In the genomic region with DNA sequence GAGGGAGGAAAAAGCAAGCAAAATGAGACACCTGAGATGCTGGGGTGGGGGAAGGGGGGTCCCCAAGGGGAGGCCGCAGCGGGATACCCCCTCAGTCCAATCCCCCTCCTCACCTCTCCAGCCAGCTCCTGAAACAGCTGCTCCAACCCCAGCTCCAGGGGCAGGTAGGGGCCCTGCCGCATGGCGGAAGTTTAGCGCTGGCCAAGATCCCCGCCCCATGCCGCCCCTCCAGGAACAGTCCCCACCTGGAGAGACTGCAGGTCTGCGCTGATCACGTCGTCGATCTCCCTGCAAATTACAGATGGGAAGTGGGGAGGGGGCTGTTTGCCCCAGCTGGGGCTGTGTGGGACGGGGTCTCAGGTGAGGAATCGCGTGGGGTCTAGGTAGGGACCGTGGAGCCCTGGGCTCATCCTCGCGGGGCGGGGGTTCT, we compare ENCODE assay signal across 9 cellular contexts. TPM values are rescaled to one million over a fixed set of nuclear protein-coding genes. Genes with fewer than 3 reads are reported as not detected.
DNase-seq lines count a peak whose midpoint lies in the region; ATAC-seq and TF ChIP-seq lines count a peak whose summit lies in the region.
"Had no signal": no experiment of that assay in that cellular context is flagged by ENCODE, and none has a peak within 500 bp of the region (broad histone marks: within the 10 kb centered on the region; RNA-seq: fewer than 3 reads in every experiment).

No MANE protein-coding gene starts in this region.

- H3K27me3 Mint-ChIP-seq in naive thymus-derived CD4-positive, alpha-beta T cell: peaks cover 0 to 10% (median 0%) of the 10 kb centered on the region in 5 donors

- no peak for TF ChIP-seq CTCF in coronary artery (IDR thresholded peaks at IDR 0.05)

- POLR2A ChIA-PET in naive thymus-derived CD4-positive, alpha-beta T cell (lab: Charles Lee): interaction anchor here (0.8 to 3.8 kb wide), 4 partner anchors 66 to 196 kb away, joined by 3 to 17 read pairs (median 4); partner anchors contain the start of genes MRPS12 and SARS2

- ATAC-seq in naive thymus-derived CD4-positive, alpha-beta T cell: peak; percentile 7
- ATAC-seq in GM19395 (IDR thresholded peaks at IDR 0.05; ENCODE audit: unreplicated experiment): no peak

- CTCF ChIA-PET in naive thymus-derived CD4-positive, alpha-beta T cell (lab: Charles Lee): interaction anchor here (2.3 kb wide), 1 partner anchor 195 kb away, joined by 6 read pairs; the partner anchor contains the start of genes MRPS12 and SARS2

- peaks cover 11 to 49% (median 29%) of the 10 kb centered on the region in 7 donors for H3K4me1 Mint-ChIP-seq in naive thymus-derived CD4-positive, alpha-beta T cell

- H3K4me3 Mint-ChIP-seq in naive thymus-derived CD4-positive, alpha-beta T cell: peak overlapping the region; percentile 64 to 85 (median 74)

- H3K27ac ChIP-seq in coronary artery: peak overlapping the region; percentile 43 to 79
- H3K27ac ChIP-seq in naive thymus-derived CD4-positive, alpha-beta T cell (ENCODE audit: low read depth, low read length): peak overlapping the region; percentile 14
- H3K27ac ChIP-seq: foreskin keratinocyte had no signal

- peak; percentile 36 for DNase-seq in GM19238 (ENCODE audit: insufficient read length, low spot score)
- DNase-seq in RPMI8226: peak; percentile 25
- peak; percentile 76 for DNase-seq in coronary artery (ENCODE audit: low spot score)
- peak in 7 of 9 donors; percentile 16 to 48 (median 38) for DNase-seq in naive thymus-derived CD4-positive, alpha-beta T cell
- DNase-seq in cerebellar cortex (ENCODE audit: low spot score): no peak
- DNase-seq in stimulated activated CD4-positive, alpha-beta T cell treated with anti-CD3 and anti-CD28 coated beads, Interleukin-4, amount 100 ng/mL, for 1 hour: no peak
- DNase-seq in NCI-H510A (lab: John Stamatoyannopoulos, UW): no peak

- no peaks in the 10 kb centered on the region for H3K27me3 ChIP-seq in naive thymus-derived CD4-positive, alpha-beta T cell (ENCODE audit: control insufficient read depth in 2 of 2, insufficient read depth in 2 of 2, low read length in 2 of 2)
- H3K27me3 ChIP-seq: foreskin keratinocyte had no signal

- peaks cover 15 to 27% of the 10 kb centered on the region in 2 donors for H3K4me1 ChIP-seq in naive thymus-derived CD4-positive, alpha-beta T cell (ENCODE audit: control insufficient read depth in 2 of 2, insufficient read depth in 2 of 2, low read length in 2 of 2)

- H3K4me3 ChIP-seq in coronary artery: no peak overlapping the region
- H3K4me3 ChIP-seq in naive thymus-derived CD4-positive, alpha-beta T cell (ENCODE audit: low read length): peak overlapping the region; percentile 41

- no peaks in the 10 kb centered on the region for H3K9me3 ChIP-seq in naive thymus-derived CD4-positive, alpha-beta T cell (ENCODE audit: control insufficient read depth in 2 of 3, low read length in 3 of 3)

- intact Hi-C loops in naive thymus-derived CD4-positive, alpha-beta T cell (cut with micrococcal nuclease): loop anchor here (2.0 to 5.0 kb wide), 4 partner anchors 78 to 332 kb away; partner anchors contain the start of genes ACTN4 (in 1 of the 2), ECH1 (in 1 of the 2) and FAM98C (in 1 of the 2)

- peaks cover 0 to 3% (median 0%) of the 10 kb centered on the region in 11 donors for H3K9me3 Mint-ChIP-seq in naive thymus-derived CD4-positive, alpha-beta T cell

- H3K27ac Mint-ChIP-seq in naive thymus-derived CD4-positive, alpha-beta T cell: peak overlapping the region in 8 of 9 donors; percentile 60 to 92 (median 74)

- peaks cover 0 to 9% (median 0%) of the 10 kb centered on the region in 5 donors for H3K36me3 Mint-ChIP-seq in naive thymus-derived CD4-positive, alpha-beta T cell

- no peaks in the 10 kb centered on the region for H3K36me3 ChIP-seq in naive thymus-derived CD4-positive, alpha-beta T cell (ENCODE audit: control insufficient read depth in 2 of 3, insufficient read depth in 3 of 3, low read length in 3 of 3)

RNA-seq across cellular contexts. Expression of gene CAPN12, which starts 9.0 kb away (rescaled TPM):
- 1 to 10 TPM; 2.5 to 5.1 (median 2.7) TPM for total RNA-seq in naive thymus-derived CD4-positive, alpha-beta T cell
- under 1 TPM in 1 of 2 donors, not detected in 1; 0.84 TPM for polyA plus RNA-seq in naive thymus-derived CD4-positive, alpha-beta T cell

RNA-seq across cellular contexts. Expression of gene LGALS7, which starts 38.0 kb away (rescaled TPM):
- not detected for total RNA-seq in naive thymus-derived CD4-positive, alpha-beta T cell
- polyA plus RNA-seq in naive thymus-derived CD4-positive, alpha-beta T cell: not detected

RNA-seq across cellular contexts. Expression of gene LGALS7B, which starts 53.7 kb away (rescaled TPM):
- total RNA-seq in naive thymus-derived CD4-positive, alpha-beta T cell: not detected
- polyA plus RNA-seq in naive thymus-derived CD4-positive, alpha-beta T cell: not detected

Comparison
In these comparisons a context has a peak if more than half of its experiments do, and no peak if none do; other contexts are left out.
1. DNase-seq: peak in GM19238 (single experiment), RPMI8226 (single experiment), coronary artery (single experiment) and naive thymus-derived CD4-positive, alpha-beta T cell (7 of 9); none in cerebellar cortex (single experiment), stimulated activated CD4-positive, alpha-beta T cell treated with anti-CD3 and anti-CD28 coated beads, Interleukin-4, amount 100 ng/mL, for 1 hour (single experiment) and NCI-H510A (single experiment).